In the genomic region with DNA sequence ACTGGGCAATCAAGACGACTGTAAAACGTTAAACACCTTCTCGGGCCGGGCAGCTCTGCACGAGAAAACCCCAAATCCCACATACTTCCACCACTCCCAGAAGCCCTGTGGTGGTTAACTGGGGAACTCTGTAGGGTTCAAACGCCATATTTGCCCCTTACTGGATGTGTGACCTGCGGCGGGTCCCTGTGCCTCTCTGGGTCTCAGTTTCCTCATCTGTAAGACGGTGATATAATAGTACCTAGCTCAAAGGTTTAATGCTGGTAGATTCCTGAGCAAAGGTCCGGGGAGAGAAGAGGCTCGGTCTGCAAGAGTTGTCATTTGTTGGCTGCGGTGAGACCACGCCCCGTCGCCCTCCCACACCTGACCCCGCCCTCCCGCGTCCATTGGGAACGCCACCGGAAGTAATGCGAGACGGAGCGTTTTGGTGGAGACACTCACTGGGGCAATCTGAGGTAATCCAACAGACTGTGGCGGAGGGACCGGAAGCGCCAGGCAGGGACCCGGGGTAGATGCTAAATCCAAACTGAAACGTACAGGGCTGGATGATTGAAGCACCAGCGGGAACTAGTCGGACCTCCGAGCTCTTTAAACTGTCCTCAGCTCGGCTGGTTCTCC, we compare ENCODE assay signal across 8 cellular contexts. TPM values are rescaled to one million over a fixed set of nuclear protein-coding genes. Genes with fewer than 3 reads are reported as not detected.
DNase-seq lines count a peak whose midpoint lies in the region; ATAC-seq and TF ChIP-seq lines count a peak whose summit lies in the region.

No MANE protein-coding gene starts in this region.

- H3K9me3 ChIP-seq in BE2C = no peaks in the 10 kb centered on the region

- peak; percentile 66 for ATAC-seq in HG03457 (IDR thresholded peaks at IDR 0.05; ENCODE audit: unreplicated experiment)

- no peaks in the 10 kb centered on the region for H3K4me1 ChIP-seq in BE2C

- TF ChIP-seq CTCF in BE2C (IDR thresholded peaks at IDR 0.05; ENCODE audit: low read depth, low read length) = no peak

- DNase-seq in BE2C (peak; percentile 98), GM19240 (ENCODE audit: insufficient read length, low spot score) (peak; percentile 75), NCI-H524 (lab: John Stamatoyannopoulos, UW) (peak; percentile 96 to 97), kidney glomerular epithelial cell (lab: John Stamatoyannopoulos, UW) (peak; percentile 95)
- peak; percentile 98 to 100 for DNase-seq in activated CD4-positive, alpha-beta T cell treated with anti-CD3 and anti-CD28 coated beads for 4 hours
- DNase-seq in stimulated activated CD4-positive, alpha-beta T cell treated with anti-CD3 and anti-CD28 coated beads, Interleukin-15, amount 100 ng/mL, for 48 hours (ENCODE audit: low read depth in 2 of 2) = peak; percentile 96 to 99

- H3K4me3 ChIP-seq in BE2C (ENCODE audit: low read depth, low read length) = peak overlapping the region; percentile 98

- H3K27me3 ChIP-seq in BE2C = no peaks in the 10 kb centered on the region

- peak overlapping the region; percentile 97 for H3K27ac ChIP-seq in cingulate gyrus (ENCODE audit: low read depth, low read length)

- no peaks in the 10 kb centered on the region for H3K36me3 ChIP-seq in BE2C

RNA-seq across cellular contexts. Expression of a gene that starts 0.7 kb away (rescaled TPM):
- 71.8 TPM for polyA plus RNA-seq in BE2C (2012; ENCODE audit: insufficient read depth, insufficient read length, low read depth)

RNA-seq across cellular contexts. Expression of a gene that starts 6.1 kb away (rescaled TPM):
- polyA plus RNA-seq in BE2C (2012; ENCODE audit: insufficient read depth, insufficient read length, low read depth) = 558 TPM

RNA-seq across cellular contexts. Expression of a gene that starts 8.1 kb away (rescaled TPM):
- 23.6 TPM for polyA plus RNA-seq in BE2C (2012; ENCODE audit: insufficient read depth, insufficient read length, low read depth)

Comparison
In these comparisons a context has a peak if more than half of its experiments do, and no peak if none do; other contexts are left out.
1. Peak in every context shown above with its lines: DNase-seq, ATAC-seq, H3K4me3 ChIP-seq and H3K27ac ChIP-seq.